23 cellular contexts compared by ENCODE assay signal in genomic region chr9:107706706-107707105, GRCh38.
DNase-seq lines count a peak whose midpoint lies in the region; TF ChIP-seq lines count a peak whose summit lies in the region.
"Had no signal": no experiment of that assay in that cellular context is flagged by ENCODE, and none has a peak within 500 bp of the region (broad histone marks: within the 10 kb centered on the region; RNA-seq: fewer than 3 reads in every experiment).

No MANE protein-coding gene starts in this region.

- TF ChIP-seq CTCF in osteoblast (IDR thresholded peaks at IDR 0.05; ENCODE audit: extremely low read depth, low read depth, low read length): no peak
- TF ChIP-seq CTCF in GM20000 (IDR thresholded peaks at IDR 0.05; ENCODE audit: extremely low read depth, missing control alignments): no peak

- H3K36me3 Mint-ChIP-seq in CD8-positive, alpha-beta memory T cell: no peaks in the 10 kb centered on the region
- no peaks in the 10 kb centered on the region for H3K36me3 Mint-ChIP-seq in activated naive CD4-positive, alpha-beta T cell treated with anti-CD3 and anti-CD28 coated beads for 36 hours (ENCODE audit: low read depth)
- H3K36me3 Mint-ChIP-seq: CD4-positive, CD25-positive, alpha-beta regulatory T cell had no signal

- H3K27me3 Mint-ChIP-seq in CD8-positive, alpha-beta memory T cell: peaks cover 0 to 3% of the 10 kb centered on the region in 2 donors
- H3K27me3 Mint-ChIP-seq in activated naive CD4-positive, alpha-beta T cell treated with anti-CD3 and anti-CD28 coated beads for 36 hours (ENCODE audit: low read depth): peaks cover 3% of the 10 kb centered on the region
- H3K27me3 Mint-ChIP-seq: CD4-positive, CD25-positive, alpha-beta regulatory T cell had no signal

- H3K9me3 ChIP-seq in osteoblast (ENCODE audit: low read depth, low read length): no peaks in the 10 kb centered on the region
- no peaks in the 10 kb centered on the region for H3K9me3 ChIP-seq in CD8-positive, alpha-beta memory T cell (ENCODE audit: low read length)
- H3K9me3 ChIP-seq: Caco-2 had no signal

- H3K27ac Mint-ChIP-seq in CD8-positive, alpha-beta memory T cell: no peak overlapping the region
- no peak overlapping the region for H3K27ac Mint-ChIP-seq in activated naive CD4-positive, alpha-beta T cell treated with anti-CD3 and anti-CD28 coated beads for 36 hours
- H3K27ac Mint-ChIP-seq: CD4-positive, CD25-positive, alpha-beta regulatory T cell had no signal

- no peaks in the 10 kb centered on the region for H3K79me2 ChIP-seq in osteoblast (ENCODE audit: insufficient read depth, low read length)

- no peaks in the 10 kb centered on the region for H4K20me1 ChIP-seq in osteoblast (ENCODE audit: insufficient read depth, low read length)
- H4K20me1 ChIP-seq: BLaER1 had no signal

- intact Hi-C loops in activated naive CD4-positive, alpha-beta T cell treated with anti-CD3 and anti-CD28 coated beads for 36 hours (cut with micrococcal nuclease): no loop called here

- no peaks in the 10 kb centered on the region for H3K27me3 ChIP-seq in osteoblast (ENCODE audit: insufficient read depth, low read length)
- H3K27me3 ChIP-seq in CD8-positive, alpha-beta memory T cell (ENCODE audit: insufficient read depth, low read length, poor library complexity, severe bottlenecking): no peaks in the 10 kb centered on the region
- H3K27me3 ChIP-seq: BLaER1 had no signal

- CTCF ChIA-PET in CD8-positive, alpha-beta memory T cell (lab: Charles Lee): no interaction called here
- CTCF ChIA-PET in activated naive CD4-positive, alpha-beta T cell treated with anti-CD3 and anti-CD28 coated beads for 36 hours (lab: Charles Lee): no interaction called here

- H3K36me3 ChIP-seq in osteoblast (ENCODE audit: insufficient read depth, low read length): no peaks in the 10 kb centered on the region
- H3K36me3 ChIP-seq in CD8-positive, alpha-beta memory T cell (ENCODE audit: insufficient read depth, low read length): no peaks in the 10 kb centered on the region
- H3K36me3 ChIP-seq: BLaER1 had no signal

- H3K4me2 ChIP-seq in osteoblast (ENCODE audit: insufficient read depth, low read length): no peak overlapping the region
- H3K4me2 ChIP-seq: BLaER1 had no signal

- POLR2A ChIA-PET in CD8-positive, alpha-beta memory T cell (lab: Charles Lee): no interaction called here

- peak overlapping the region; percentile 80 for H3K27ac ChIP-seq in osteoblast (ENCODE audit: low read depth, low read length)
- no peak overlapping the region for H3K27ac ChIP-seq in CD8-positive, alpha-beta memory T cell (ENCODE audit: low read depth, low read length)
- H3K27ac ChIP-seq: BLaER1, HL-60 had no signal

- peaks cover 3 to 5% (median 4%) of the 10 kb centered on the region in 5 donors for H3K9me3 Mint-ChIP-seq in CD8-positive, alpha-beta memory T cell
- peaks cover 2% of the 10 kb centered on the region for H3K9me3 Mint-ChIP-seq in activated naive CD4-positive, alpha-beta T cell treated with anti-CD3 and anti-CD28 coated beads for 36 hours

- peaks cover 35% of the 10 kb centered on the region for H3K4me1 ChIP-seq in osteoblast (ENCODE audit: insufficient read depth, low read length)
- H3K4me1 ChIP-seq in CD8-positive, alpha-beta memory T cell (ENCODE audit: insufficient read depth, low read length): no peaks in the 10 kb centered on the region
- H3K4me1 ChIP-seq: BLaER1 had no signal

- DNase-seq in G401 (ENCODE audit: low spot score): peak; percentile 74
- DNase-seq in NCI-H69 (lab: John Stamatoyannopoulos, UW): peak; percentile 31
- DNase-seq in cerebellum (ENCODE audit: low spot score): peak; percentile 51
- no peak for DNase-seq in osteoblast (ENCODE audit: insufficient read length, low spot score, missing footprints)
- DNase-seq in CD8-positive, alpha-beta memory T cell: no peak
- DNase-seq in dermis blood vessel endothelial cell: no peak
- no peak for DNase-seq in GM20000 (ENCODE audit: low spot score)
- no peak for DNase-seq in activated naive CD4-positive, alpha-beta T cell treated with anti-CD3 and anti-CD28 coated beads for 36 hours
- DNase-seq: Caco-2; CD4-positive, CD25-positive, alpha-beta regulatory T cell; GF-D8; Karpas-422; MV-4-11; NCI-H1105; NCI-H1436 treated with DMSO at 0.1 percent for 48 hours; NCI-H187 treated with DMSO at 0.1 percent for 48 hours; NCI-H2171 treated with DMSO at 0.1 percent for 48 hours; NCI-H446; NCI-H524 treated with DMSO at 0.1 percent for 48 hours; NCI-H82; SHP77 treated with DMSO at 0.1 percent for 48 hours had no signal

- no peak overlapping the region for H3K4me3 Mint-ChIP-seq in CD8-positive, alpha-beta memory T cell
- H3K4me3 Mint-ChIP-seq in activated naive CD4-positive, alpha-beta T cell treated with anti-CD3 and anti-CD28 coated beads for 36 hours: no peak overlapping the region
- H3K4me3 Mint-ChIP-seq: CD4-positive, CD25-positive, alpha-beta regulatory T cell had no signal

- H3K4me3 ChIP-seq in osteoblast (ENCODE audit: insufficient read depth, low read length): no peak overlapping the region
- H3K4me3 ChIP-seq in CD8-positive, alpha-beta memory T cell (ENCODE audit: low read length): no peak overlapping the region
- H3K4me3 ChIP-seq: BLaER1 had no signal

- no peaks in the 10 kb centered on the region for H3K4me1 Mint-ChIP-seq in CD8-positive, alpha-beta memory T cell
- H3K4me1 Mint-ChIP-seq in activated naive CD4-positive, alpha-beta T cell treated with anti-CD3 and anti-CD28 coated beads for 36 hours (ENCODE audit: low read depth): no peaks in the 10 kb centered on the region
- H3K4me1 Mint-ChIP-seq: CD4-positive, CD25-positive, alpha-beta regulatory T cell had no signal

- H2AFZ ChIP-seq in osteoblast (ENCODE audit: low read length): no peak overlapping the region

- in situ Hi-C loops in G401 (cut with HindIII; ENCODE audit: low sequenced_read_pairs): no loop called here

Comparison
In these comparisons a context has a peak if more than half of its experiments do, and no peak if none do; other contexts are left out.
1. DNase-seq: peak in G401 (single experiment), NCI-H69 (single experiment) and cerebellum (single experiment); none in osteoblast (single experiment), CD8-positive, alpha-beta memory T cell (0 of 5), dermis blood vessel endothelial cell (single experiment), GM20000 (single experiment) and activated naive CD4-positive, alpha-beta T cell treated with anti-CD3 and anti-CD28 coated beads for 36 hours (single experiment).